ENCODE assay signal across 22 cellular contexts in the genomic region with DNA sequence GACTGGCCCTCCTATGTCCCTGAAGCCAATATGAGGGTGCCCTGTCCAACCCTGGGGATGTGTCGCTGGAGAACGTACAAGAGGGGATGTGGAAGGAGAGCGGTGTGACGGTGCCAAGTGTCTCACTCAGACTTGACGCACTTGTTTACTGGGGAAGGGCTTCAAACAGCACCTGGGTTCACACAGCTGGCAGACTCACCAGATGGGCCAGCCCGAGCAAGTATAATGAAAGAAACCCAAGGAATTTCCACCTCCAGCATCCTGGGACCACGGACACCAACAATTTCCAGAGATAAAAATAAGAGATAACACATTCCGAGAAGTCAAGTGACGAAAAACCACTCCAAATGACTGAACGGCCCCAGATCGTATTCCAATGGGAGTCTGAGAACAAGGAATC. TPM values are rescaled to one million over a fixed set of nuclear protein-coding genes. Genes with fewer than 3 reads are reported as not detected.
DNase-seq lines count a peak whose midpoint lies in the region; ATAC-seq, FAIRE-seq and TF ChIP-seq lines count a peak whose summit lies in the region.
"Had no signal": no experiment of that assay in that cellular context is flagged by ENCODE, and none has a peak within 500 bp of the region (broad histone marks: within the 10 kb centered on the region; RNA-seq: fewer than 3 reads in every experiment).

No MANE protein-coding gene starts in this region.

- H3K36me3 ChIP-seq in CD4-positive, CD25-positive, alpha-beta regulatory T cell (ENCODE audit: control insufficient read depth, insufficient read depth, low read length): peaks cover 56% of the 10 kb centered on the region
- H3K36me3 ChIP-seq in keratinocyte (ENCODE audit: control insufficient read depth in 2 of 2, extremely low read depth in 1 of 2, insufficient read depth in 2 of 2, low read length in 2 of 2): peaks cover 32 to 56% of the 10 kb centered on the region in 2 experiments

- dilution Hi-C loops in keratinocyte (cut with MboI; ENCODE audit: extremely low pct_ligation_motif_present, low sequenced_read_pairs): no loop called here

- H3K9me3 ChIP-seq in CD4-positive, CD25-positive, alpha-beta regulatory T cell (ENCODE audit: control insufficient read depth in 2 of 2, low read length in 2 of 2): no peaks in the 10 kb centered on the region
- no peaks in the 10 kb centered on the region for H3K9me3 ChIP-seq in keratinocyte (ENCODE audit: control insufficient read depth, low read depth, low read length)
- H3K9me3 ChIP-seq: BLaER1 treated with 17β-estradiol and CSF1 and Interleukin-3, amounts not matched to agents 10 nM and 100 nM; gastrocnemius medialis had no signal

- peak overlapping the region; percentile 75 for H3K4me2 ChIP-seq in keratinocyte (ENCODE audit: control insufficient read depth, extremely low read depth, insufficient read depth, low read depth, low read length)
- H3K4me2 ChIP-seq: BLaER1 treated with 17β-estradiol and CSF1 and Interleukin-3, amounts not matched to agents 10 nM and 100 nM had no signal

- peaks cover 19% of the 10 kb centered on the region for H4K20me1 ChIP-seq in keratinocyte (ENCODE audit: control insufficient read depth, extremely low read depth, insufficient read depth, low read length)

- H3K4me3 Mint-ChIP-seq in CD4-positive, CD25-positive, alpha-beta regulatory T cell: peak overlapping the region in 1 of 4 donors; percentile 50
- H3K4me3 Mint-ChIP-seq: activated T-cell treated with anti-CD3 and anti-CD28 coated beads, Interleukin-2, amount 50 U/mL, for 4 hours had no signal

- H3K4me1 ChIP-seq in CD4-positive, CD25-positive, alpha-beta regulatory T cell (ENCODE audit: control insufficient read depth, insufficient read depth, low read length, poor library complexity, severe bottlenecking): peaks cover 27% of the 10 kb centered on the region
- H3K4me1 ChIP-seq in keratinocyte (ENCODE audit: control insufficient read depth, extremely low read depth, insufficient read depth, low read length): peaks cover 17% of the 10 kb centered on the region

- H3K4me1 Mint-ChIP-seq in CD4-positive, CD25-positive, alpha-beta regulatory T cell: peaks cover 6 to 54% (median 29%) of the 10 kb centered on the region in 4 donors

- no peaks in the 10 kb centered on the region for H3K9me3 Mint-ChIP-seq in CD4-positive, CD25-positive, alpha-beta regulatory T cell
- H3K9me3 Mint-ChIP-seq: activated T-cell treated with anti-CD3 and anti-CD28 coated beads, Interleukin-2, amount 50 U/mL, for 4 hours had no signal

- no peaks in the 10 kb centered on the region for H3K27me3 ChIP-seq in CD4-positive, CD25-positive, alpha-beta regulatory T cell (ENCODE audit: control insufficient read depth, insufficient read depth, low read length)
- H3K27me3 ChIP-seq in keratinocyte (ENCODE audit: control insufficient read depth, extremely low read depth, insufficient read depth, low read length): no peaks in the 10 kb centered on the region
- H3K27me3 ChIP-seq: BLaER1 treated with 17β-estradiol and CSF1 and Interleukin-3, amounts not matched to agents 10 nM and 100 nM; gastrocnemius medialis had no signal

- peaks cover 91% of the 10 kb centered on the region for H3K79me2 ChIP-seq in keratinocyte (ENCODE audit: control insufficient read depth, insufficient read depth, low read length)

- H3K4me3 ChIP-seq in CD4-positive, CD25-positive, alpha-beta regulatory T cell (ENCODE audit: low read depth, low read length): no peak overlapping the region
- H3K4me3 ChIP-seq in keratinocyte (ENCODE audit: control insufficient read depth in 2 of 3, extremely low read depth in 1 of 3, insufficient read depth in 2 of 3, low read depth in 1 of 3, low read length in 3 of 3): peak overlapping the region in 2 of 3 experiments; percentile 31 to 38
- H3K4me3 ChIP-seq: BLaER1 treated with 17β-estradiol and CSF1 and Interleukin-3, amounts not matched to agents 10 nM and 100 nM; gastrocnemius medialis had no signal

- H3K36me3 Mint-ChIP-seq in CD4-positive, CD25-positive, alpha-beta regulatory T cell: peaks cover 31% of the 10 kb centered on the region

- peak overlapping the region in 2 of 3 donors; percentile 40 to 67 for H3K27ac Mint-ChIP-seq in CD4-positive, CD25-positive, alpha-beta regulatory T cell

- no peak for TF ChIP-seq CTCF in keratinocyte (optimal IDR thresholded peaks at IDR 0.05 in 1 of 3, IDR thresholded peaks at IDR 0.05 in 1 of 3, conservative IDR thresholded peaks at IDR 0.05 in 1 of 3; ENCODE audit: extremely low read depth in 1 of 3, insufficient read depth in 2 of 3, low read length in 3 of 3)

- peak; percentile 44 for DNase-seq in DMS 273 (lab: John Stamatoyannopoulos, UW; ENCODE audit: unreplicated experiment)
- DNase-seq in DMS 273 treated with DMSO at 0.1 percent for 48 hours (lab: John Stamatoyannopoulos, UW): no peak
- no peak for DNase-seq in CD4-positive, CD25-positive, alpha-beta regulatory T cell
- no peak for DNase-seq in keratinocyte (ENCODE audit: low read depth, low spot score)
- DNase-seq in NCI-H1417 (lab: John Stamatoyannopoulos, UW): no peak
- DNase-seq in RPMI8226: no peak
- DNase-seq in nucleus accumbens (lab: John Stamatoyannopoulos, UW): no peak
- DNase-seq: 8988T; activated CD4-positive, alpha-beta T cell treated with anti-CD3 and anti-CD28 coated beads, Interleukin-2, amount 50 U/mL, for 1 hour; activated T-cell treated with anti-CD3 and anti-CD28 coated beads, Interleukin-2, amount 50 U/mL, for 4 hours; amniotic stem cell; gastrocnemius medialis; NCI-H2171 treated with DMSO at 0.1 percent for 48 hours; NCI-H774; small intestine; stimulated activated CD4-positive, alpha-beta T cell treated with anti-CD3 and anti-CD28 coated beads, Interleukin-4, amount 100 ng/mL, for 4 hours; stimulated activated CD8-positive, alpha-beta memory T cell treated with anti-CD3 and anti-CD28 coated beads, Interleukin-4, amount 100 ng/mL, for 48 hours had no signal

- ATAC-seq in CD4-positive, CD25-positive, alpha-beta regulatory T cell (ENCODE audit: low read depth in 2 of 2): no peak
- ATAC-seq: activated T-cell treated with anti-CD3 and anti-CD28 coated beads, Interleukin-2, amount 50 U/mL, for 4 hours; gastrocnemius medialis; left lobe of liver had no signal

- H3K9me1 ChIP-seq in keratinocyte (ENCODE audit: control insufficient read depth, extremely low read depth, insufficient read depth, low read length): peaks cover 4% of the 10 kb centered on the region

- FAIRE-seq in keratinocyte (lab: Jason Lieb, UNC): no peak
- FAIRE-seq: colon, RCC 7860, small intestine had no signal

- H3K27me3 Mint-ChIP-seq in CD4-positive, CD25-positive, alpha-beta regulatory T cell: no peaks in the 10 kb centered on the region

- H2AFZ ChIP-seq in keratinocyte (ENCODE audit: control insufficient read depth, low read length): no peak overlapping the region

- H3K9ac ChIP-seq in keratinocyte (ENCODE audit: control insufficient read depth, extremely low read depth, insufficient read depth, low read length): peak overlapping the region; percentile 41

- no peak overlapping the region for H3K27ac ChIP-seq in CD4-positive, CD25-positive, alpha-beta regulatory T cell (ENCODE audit: insufficient read depth, low read length, poor library complexity, severe bottlenecking)
- peak overlapping the region; percentile 52 for H3K27ac ChIP-seq in angular gyrus (ENCODE audit: low read depth, low read length)
- H3K27ac ChIP-seq in keratinocyte (ENCODE audit: control insufficient read depth, insufficient read depth, low read length): peak overlapping the region; percentile 71
- H3K27ac ChIP-seq: BLaER1 treated with 17β-estradiol and CSF1 and Interleukin-3, amounts not matched to agents 10 nM and 100 nM had no signal

RNA-seq across cellular contexts. Expression of gene ATP5MF, which starts 5.3 kb away (rescaled TPM):
- 117 TPM for total RNA-seq in CD4-positive, CD25-positive, alpha-beta regulatory T cell
- polyA plus RNA-seq in CD4-positive, CD25-positive, alpha-beta regulatory T cell: 100 to 1,000 TPM; 433 to 595 (median 475) TPM
- 741 to 2,588 TPM (median 871 TPM) in 3 replicates for polyA plus RNA-seq in keratinocyte
- polyA plus RNA-seq in keratinocyte (2011; ENCODE audit: low read depth): 128 TPM
- polyA plus RNA-seq in keratinocyte (2011; cell fraction: cytosol; rRNA removed): 1,552 and 1,989 TPM in 2 replicates
- polyA plus RNA-seq in keratinocyte (2011; cell fraction: nucleus; rRNA removed): 744 and 983 TPM in 2 replicates
- 1,153 and 1,318 TPM in 2 replicates for polyA plus RNA-seq in keratinocyte (2012; ENCODE audit: low replicate concordance)
- polyA minus RNA-seq in keratinocyte: 70.7 to 409 TPM (median 281 TPM) in 3 replicates
- polyA minus RNA-seq in keratinocyte (2011; cell fraction: cytosol; rRNA and poly(A)+ RNA removed): 256 TPM
- polyA minus RNA-seq in keratinocyte (2011; cell fraction: nucleus; rRNA and poly(A)+ RNA removed): 59.6 and 99.4 TPM in 2 replicates

RNA-seq across cellular contexts. Expression of gene ZNF789, which starts 12.0 kb away (rescaled TPM):
- total RNA-seq in CD4-positive, CD25-positive, alpha-beta regulatory T cell: 15.8 TPM
- 1 to 10 TPM; 4.2 to 6.9 (median 6.2) TPM for polyA plus RNA-seq in CD4-positive, CD25-positive, alpha-beta regulatory T cell
- polyA plus RNA-seq in keratinocyte: 5.4 to 17.5 TPM (median 14.7 TPM) in 3 replicates
- 1.6 TPM for polyA plus RNA-seq in keratinocyte (2011; ENCODE audit: low read depth)
- 2.9 and 3.9 TPM in 2 replicates for polyA plus RNA-seq in keratinocyte (2011; cell fraction: cytosol; rRNA removed)
- 44.2 and 44.6 TPM in 2 replicates for polyA plus RNA-seq in keratinocyte (2011; cell fraction: nucleus; rRNA removed)
- polyA plus RNA-seq in keratinocyte (2012; ENCODE audit: low replicate concordance): 3.9 and 5.5 TPM in 2 replicates
- polyA minus RNA-seq in keratinocyte: 1.4 to 12.4 TPM (median 4.5 TPM) in 3 replicates
- 2.7 TPM for polyA minus RNA-seq in keratinocyte (2011; cell fraction: cytosol; rRNA and poly(A)+ RNA removed)
- 5.9 and 13.3 TPM in 2 replicates for polyA minus RNA-seq in keratinocyte (2011; cell fraction: nucleus; rRNA and poly(A)+ RNA removed)

RNA-seq across cellular contexts. Expression of gene CPSF4, which starts 21.9 kb away (rescaled TPM):
- 43.7 TPM for total RNA-seq in CD4-positive, CD25-positive, alpha-beta regulatory T cell
- 10 to 100 TPM; 19.4 to 28.8 (median 23.1) TPM for polyA plus RNA-seq in CD4-positive, CD25-positive, alpha-beta regulatory T cell
- 21.8 to 28.6 TPM (median 25.0 TPM) in 3 replicates for polyA plus RNA-seq in keratinocyte
- polyA plus RNA-seq in keratinocyte (2011; ENCODE audit: low read depth): 16.6 TPM
- polyA plus RNA-seq in keratinocyte (2011; cell fraction: cytosol; rRNA removed): 16.2 and 19.3 TPM in 2 replicates
- polyA plus RNA-seq in keratinocyte (2011; cell fraction: nucleus; rRNA removed): 45.4 and 56.4 TPM in 2 replicates
- polyA plus RNA-seq in keratinocyte (2012; ENCODE audit: low replicate concordance): 20.4 and 21.3 TPM in 2 replicates
- 25.9 to 50.1 TPM (median 26.0 TPM) in 3 replicates for polyA minus RNA-seq in keratinocyte
- 21.5 TPM for polyA minus RNA-seq in keratinocyte (2011; cell fraction: cytosol; rRNA and poly(A)+ RNA removed)
- 18.2 and 19.1 TPM in 2 replicates for polyA minus RNA-seq in keratinocyte (2011; cell fraction: nucleus; rRNA and poly(A)+ RNA removed)

RNA-seq across cellular contexts. Expression of gene PTCD1, which starts 22.1 kb away (rescaled TPM):
- total RNA-seq in CD4-positive, CD25-positive, alpha-beta regulatory T cell: 3.2 TPM
- polyA plus RNA-seq in CD4-positive, CD25-positive, alpha-beta regulatory T cell: 1 to 10 TPM in 3 of 4 donors, under 1 TPM in 1; 0.91 to 3.8 (median 3.1) TPM
- 2.8 to 3.5 TPM (median 3.3 TPM) in 3 replicates for polyA plus RNA-seq in keratinocyte
- 0.67 TPM for polyA plus RNA-seq in keratinocyte (2011; ENCODE audit: low read depth)
- polyA plus RNA-seq in keratinocyte (2011; cell fraction: cytosol; rRNA removed): 1.3 and 2.5 TPM in 2 replicates
- 4.1 and 6.8 TPM in 2 replicates for polyA plus RNA-seq in keratinocyte (2011; cell fraction: nucleus; rRNA removed)
- polyA plus RNA-seq in keratinocyte (2012; ENCODE audit: low replicate concordance): 4.1 and 4.7 TPM in 2 replicates
- polyA minus RNA-seq in keratinocyte: 2.0 to 3.2 TPM (median 2.2 TPM) in 3 replicates
- 2.1 TPM for polyA minus RNA-seq in keratinocyte (2011; cell fraction: cytosol; rRNA and poly(A)+ RNA removed)
- polyA minus RNA-seq in keratinocyte (2011; cell fraction: nucleus; rRNA and poly(A)+ RNA removed): 4.5 and 5.0 TPM in 2 replicates

RNA-seq across cellular contexts. Expression of gene ZNF394, which starts 39.4 kb away (rescaled TPM):
- total RNA-seq in CD4-positive, CD25-positive, alpha-beta regulatory T cell: 224 TPM
- 10 to 100 TPM; 53.9 to 72.0 (median 69.4) TPM for polyA plus RNA-seq in CD4-positive, CD25-positive, alpha-beta regulatory T cell
- polyA plus RNA-seq in keratinocyte: 9.1 to 10.4 TPM (median 10.1 TPM) in 3 replicates
- polyA plus RNA-seq in keratinocyte (2011; ENCODE audit: low read depth): 8.7 TPM
- 7.5 and 9.2 TPM in 2 replicates for polyA plus RNA-seq in keratinocyte (2011; cell fraction: cytosol; rRNA removed)
- polyA plus RNA-seq in keratinocyte (2011; cell fraction: nucleus; rRNA removed): 14.2 and 14.8 TPM in 2 replicates
- polyA plus RNA-seq in keratinocyte (2012; ENCODE audit: low replicate concordance): 11.6 and 15.2 TPM in 2 replicates
- polyA minus RNA-seq in keratinocyte: 7.2 to 15.1 TPM (median 9.7 TPM) in 3 replicates
- polyA minus RNA-seq in keratinocyte (2011; cell fraction: cytosol; rRNA and poly(A)+ RNA removed): 10.6 TPM
- 7.5 and 14.6 TPM in 2 replicates for polyA minus RNA-seq in keratinocyte (2011; cell fraction: nucleus; rRNA and poly(A)+ RNA removed)
